Comparison of ENCODE assay signal across 19 cellular contexts in genomic region chr10:33653584-33654367, GRCh38.
A peak's percentile ranks its signal among the peaks of the same experiment; 100 is the strongest.
DNase-seq lines count a peak whose midpoint lies in the region; ATAC-seq, FAIRE-seq and TF ChIP-seq lines count a peak whose summit lies in the region.
"Had no signal": no experiment of that assay in that cellular context is flagged by ENCODE, and none has a peak within 500 bp of the region (broad histone marks: within the 10 kb centered on the region; RNA-seq: fewer than 3 reads in every experiment).

No MANE protein-coding gene starts in this region.

- H3K36me3 ChIP-seq in MG63, result no peaks in the 10 kb centered on the region
- no peaks in the 10 kb centered on the region for H3K36me3 ChIP-seq in bronchial epithelial cell (ENCODE audit: control insufficient read depth, insufficient read depth, low read length)
- H3K36me3 ChIP-seq: adrenal gland, neural progenitor cell, suprapubic skin had no signal

- no peak for TF ChIP-seq CTCF in bronchial epithelial cell (IDR thresholded peaks at IDR 0.05; ENCODE audit: insufficient read depth, low read length, severe bottlenecking)

- no peak overlapping the region for H3K4me3 ChIP-seq in MG63
- no peak overlapping the region for H3K4me3 ChIP-seq in bronchial epithelial cell (ENCODE audit: low read depth, low read length)
- H3K4me3 ChIP-seq: adrenal gland, neural progenitor cell, suprapubic skin had no signal

- no peaks in the 10 kb centered on the region for H3K27me3 ChIP-seq in MG63
- no peaks in the 10 kb centered on the region for H3K27me3 ChIP-seq in bronchial epithelial cell (ENCODE audit: control insufficient read depth, insufficient read depth, low read length)
- H3K27me3 ChIP-seq: adrenal gland, neural progenitor cell, suprapubic skin had no signal

- H3K9me3 ChIP-seq in MG63, result no peaks in the 10 kb centered on the region
- H3K9me3 ChIP-seq: adrenal gland, suprapubic skin had no signal

- DNase-seq in Daoy (ENCODE audit: low read depth) (peak; percentile 59), MG63 (peak; percentile 32), bronchial epithelial cell (ENCODE audit: low read depth) (peak; percentile 71), kidney tubule cell (ENCODE audit: low spot score) (peak; percentile 62), superior temporal gyrus (ENCODE audit: extremely low spot score) (no peak), NCI-H2196 (lab: John Stamatoyannopoulos, UW; ENCODE audit: unreplicated experiment) (no peak), NCI-H510A (lab: John Stamatoyannopoulos, UW) (no peak)
- DNase-seq: activated CD4-positive, alpha-beta T cell treated with anti-CD3 and anti-CD28 coated beads for 1 hour; activated T-cell treated with anti-CD3 and anti-CD28 coated beads, Interleukin-2, amount 50 U/mL, for 1 hour; adrenal gland; CD8-positive, alpha-beta memory T cell; effector CD4-positive, alpha-beta T cell; hippocampal formation; NCI-H1436; NCI-H82; SW 1271 had no signal

- ATAC-seq in HG02759 (IDR thresholded peaks at IDR 0.05; ENCODE audit: unreplicated experiment), result no peak

- FAIRE-seq in bronchial epithelial cell (lab: Jason Lieb, UNC), result no peak

Comparison
In these comparisons a context has a peak if more than half of its experiments do, and no peak if none do; other contexts are left out.
1. DNase-seq: peak in Daoy (single experiment), MG63 (single experiment), bronchial epithelial cell (single experiment) and kidney tubule cell (single experiment); none in superior temporal gyrus (single experiment), NCI-H2196 (single experiment) and NCI-H510A (single experiment).